Comparison of ENCODE assay signal across 14 cellular contexts in the genomic region with DNA sequence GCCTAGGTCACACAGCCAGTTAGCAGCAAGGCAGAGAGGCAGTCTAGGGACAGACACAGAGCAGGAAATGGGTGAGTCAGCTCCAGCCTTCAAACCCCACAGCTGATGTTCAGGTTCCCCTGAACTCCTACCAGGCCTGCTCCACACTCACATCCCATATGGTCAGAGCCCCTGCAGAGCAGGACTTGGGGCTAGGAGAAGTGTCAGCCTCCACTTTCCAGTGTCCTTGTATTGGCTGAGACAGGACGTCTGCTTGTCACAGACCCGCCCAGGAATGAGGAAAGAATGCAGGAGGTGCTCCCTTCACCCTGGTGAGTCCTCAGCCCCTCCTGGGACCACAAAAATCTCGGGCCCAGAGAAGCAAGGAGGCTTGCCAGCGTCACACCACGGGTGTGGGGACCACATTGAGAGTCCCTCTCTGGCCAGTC.
DNase-seq lines count a peak whose midpoint lies in the region; ATAC-seq and TF ChIP-seq lines count a peak whose summit lies in the region.
"Had no signal": no experiment of that assay in that cellular context is flagged by ENCODE, and none has a peak within 500 bp of the region (broad histone marks: within the 10 kb centered on the region; RNA-seq: fewer than 3 reads in every experiment).

No MANE protein-coding gene starts in this region.

- intact Hi-C loops in breast epithelium (cut with DNase I; ENCODE audit: low total_unique reads), result no loop called here

- ATAC-seq in HG03095 (IDR thresholded peaks at IDR 0.05; ENCODE audit: unreplicated experiment), result no peak
- no peak for ATAC-seq in GM19463 (IDR thresholded peaks at IDR 0.05; ENCODE audit: unreplicated experiment)

- in situ Hi-C loops in astrocyte of the spinal cord (cut with HindIII; ENCODE audit: low sequenced_read_pairs), result loop anchor here (25.0 kb wide), 1 partner anchor 168 kb away; the partner anchor contains the start of gene EPHB2

- H3K4me1 ChIP-seq in breast epithelium, result no peaks in the 10 kb centered on the region

- no peak overlapping the region for H3K4me3 ChIP-seq in MG63
- no peak overlapping the region for H3K4me3 ChIP-seq in astrocyte of the spinal cord (ENCODE audit: low read depth, low read length)
- no peak overlapping the region for H3K4me3 ChIP-seq in breast epithelium
- H3K4me3 ChIP-seq: right atrium auricular region had no signal

- H3K9me3 ChIP-seq in MG63, result no peaks in the 10 kb centered on the region
- H3K9me3 ChIP-seq in breast epithelium, result no peaks in the 10 kb centered on the region
- H3K9me3 ChIP-seq: right atrium auricular region had no signal

- TF ChIP-seq POLR2A in breast epithelium (IDR thresholded peaks at IDR 0.05), result no peak

- TF ChIP-seq CTCF in astrocyte of the spinal cord (IDR thresholded peaks at IDR 0.05; ENCODE audit: low read depth, low read length) (no peak), breast epithelium (IDR thresholded peaks at IDR 0.05) (no peak)

- H3K27ac ChIP-seq in breast epithelium, result no peak overlapping the region
- H3K27ac ChIP-seq: right atrium auricular region had no signal

- H3K36me3 ChIP-seq in MG63 (no peaks in the 10 kb centered on the region), breast epithelium (no peaks in the 10 kb centered on the region)
- H3K36me3 ChIP-seq: right atrium auricular region had no signal

- H3K27me3 ChIP-seq in MG63 (no peaks in the 10 kb centered on the region), breast epithelium (no peaks in the 10 kb centered on the region)
- H3K27me3 ChIP-seq: right atrium auricular region had no signal

- DNase-seq in Daoy (ENCODE audit: low read depth), result peak; percentile 47
- DNase-seq in MG63, result peak; percentile 25
- peak; percentile 74 for DNase-seq in astrocyte of the spinal cord (ENCODE audit: low read depth, low spot score)
- DNase-seq in lung microvascular endothelial cell (ENCODE audit: low read depth in 2 of 2), result peak; percentile 50 to 81
- no peak for DNase-seq in cerebellar cortex (ENCODE audit: low spot score)
- DNase-seq in breast epithelium (ENCODE audit: low spot score in 2 of 2), result no peak
- DNase-seq: activated gamma-delta T cell treated with Interleukin-2 at 50 U/mL for 16 hours; CD4-positive, alpha-beta memory T cell; foreskin melanocyte; kidney; NCI-H2171 treated with DMSO at 0.1 percent for 48 hours had no signal

Comparison
In these comparisons a context has a peak if more than half of its experiments do, and no peak if none do; other contexts are left out.
1. DNase-seq: peak in Daoy (single experiment), MG63 (single experiment), astrocyte of the spinal cord (single experiment) and lung microvascular endothelial cell (2 of 2); none in cerebellar cortex (single experiment) and breast epithelium (0 of 2).